ENCODE assay signal across 1 cellular context in the genomic region with DNA sequence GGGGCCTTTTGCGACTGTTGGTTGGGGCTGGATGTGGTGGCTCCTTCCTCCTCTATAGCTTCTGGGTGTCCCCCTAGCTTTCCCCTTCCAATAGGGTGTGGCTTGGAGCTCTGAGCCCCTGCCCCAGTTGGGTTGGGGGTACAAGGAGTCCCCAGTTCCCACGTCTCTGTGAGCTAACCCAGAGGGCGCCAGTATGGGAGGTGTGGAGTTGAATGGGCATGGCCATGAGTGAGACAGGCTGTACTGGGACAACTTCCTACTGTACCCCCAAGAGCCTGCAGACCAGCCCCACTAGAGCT.
TF ChIP-seq lines count a peak whose summit lies in the region.

No MANE protein-coding gene starts in this region.

TF ChIP-seq in HepG2, 621 proteins besides CTCF, POLR2A, EP300 and RAD21 (continued from another document and continues in another):
- TF ChIP-seq, protein P1, sequence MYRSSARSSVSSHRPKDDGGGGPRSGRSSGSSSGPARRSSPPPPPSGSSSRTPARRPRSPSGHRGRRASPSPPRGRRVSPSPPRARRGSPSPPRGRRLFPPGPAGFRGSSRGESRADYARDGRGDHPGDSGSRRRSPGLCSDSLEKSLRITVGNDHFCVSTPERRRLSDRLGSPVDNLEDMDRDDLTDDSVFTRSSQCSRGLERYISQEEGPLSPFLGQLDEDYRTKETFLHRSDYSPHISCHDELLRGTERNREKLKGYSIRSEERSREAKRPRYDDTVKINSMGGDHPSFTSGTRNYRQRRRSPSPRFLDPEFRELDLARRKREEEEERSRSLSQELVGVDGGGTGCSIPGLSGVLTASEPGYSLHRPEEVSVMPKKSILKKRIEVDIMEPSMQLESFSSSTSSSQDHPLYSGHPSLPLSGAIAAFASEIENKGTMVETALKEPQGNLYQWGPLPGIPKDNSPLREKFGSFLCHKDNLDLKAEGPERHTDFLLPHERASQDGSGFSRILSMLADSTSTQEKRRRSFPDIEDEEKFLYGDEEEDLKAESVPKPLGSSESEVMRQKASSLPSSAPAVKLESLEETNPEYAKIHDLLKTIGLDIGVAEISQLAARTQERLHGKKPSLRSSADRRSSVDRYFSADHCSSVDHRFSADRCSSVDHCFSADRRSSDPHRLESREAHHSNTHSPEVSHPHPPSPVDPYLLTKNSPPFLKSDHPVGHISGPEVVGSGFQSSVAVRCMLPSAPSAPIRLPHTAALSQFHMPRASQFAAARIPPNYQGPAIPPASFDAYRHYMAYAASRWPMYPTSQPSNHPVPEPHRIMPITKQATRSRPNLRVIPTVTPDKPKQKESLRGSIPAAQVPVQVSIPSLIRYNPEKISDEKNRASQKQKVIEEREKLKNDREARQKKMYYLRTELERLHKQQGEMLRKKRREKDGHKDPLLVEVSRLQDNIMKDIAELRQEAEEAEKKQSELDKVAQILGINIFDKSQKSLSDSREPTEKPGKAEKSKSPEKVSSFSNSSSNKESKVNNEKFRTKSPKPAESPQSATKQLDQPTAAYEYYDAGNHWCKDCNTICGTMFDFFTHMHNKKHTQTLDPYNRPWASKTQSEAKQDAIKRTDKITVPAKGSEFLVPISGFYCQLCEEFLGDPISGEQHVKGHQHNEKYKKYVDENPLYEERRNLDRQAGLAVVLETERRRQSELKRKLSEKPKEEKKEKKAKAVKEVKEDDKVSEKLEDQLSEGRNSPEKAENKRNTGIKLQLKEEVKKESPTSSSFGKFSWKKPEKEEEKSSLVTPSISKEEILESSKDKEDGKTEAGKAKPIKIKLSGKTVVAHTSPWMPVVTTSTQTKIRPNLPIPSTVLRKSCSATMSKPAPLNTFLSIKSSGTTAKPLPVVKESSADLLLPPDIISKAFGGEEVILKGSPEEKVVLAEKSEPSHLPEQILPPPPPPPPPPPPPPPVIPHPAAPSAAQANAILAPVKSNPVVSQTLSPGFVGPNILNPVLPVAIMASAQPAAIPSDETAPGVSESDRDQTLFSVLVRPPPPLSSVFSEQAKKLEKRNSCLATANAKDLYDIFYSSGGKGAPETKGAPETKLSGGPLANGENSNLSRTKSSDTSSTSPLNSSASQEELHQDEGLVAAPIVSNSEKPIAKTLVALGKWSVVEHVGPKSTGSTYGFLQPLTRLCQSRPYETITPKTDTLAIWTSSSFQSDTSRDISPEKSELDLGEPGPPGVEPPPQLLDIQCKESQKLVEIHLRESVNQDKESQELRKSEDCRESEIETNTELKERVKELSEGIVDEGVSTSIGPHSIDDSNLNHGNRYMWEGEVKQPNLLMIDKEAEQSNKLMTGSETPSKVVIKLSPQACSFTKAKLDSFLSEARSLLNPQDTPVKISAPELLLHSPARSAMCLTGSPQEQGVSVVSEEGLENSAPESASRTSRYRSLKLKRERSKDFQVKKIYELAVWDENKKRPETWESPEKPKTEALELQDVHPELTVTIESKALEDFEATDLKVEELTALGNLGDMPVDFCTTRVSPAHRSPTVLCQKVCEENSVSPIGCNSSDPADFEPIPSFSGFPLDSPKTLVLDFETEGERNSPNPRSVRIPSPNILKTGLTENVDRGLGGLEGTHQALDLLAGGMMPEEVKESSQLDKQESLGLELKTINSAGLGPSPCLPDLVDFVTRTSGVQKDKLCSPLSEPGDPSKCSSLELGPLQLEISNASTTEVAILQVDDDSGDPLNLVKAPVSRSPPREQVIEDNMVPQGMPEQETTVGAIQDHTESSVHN (CRISPR knock-in tag; IDR thresholded peaks at IDR 0.05): 0 out of 2 replicates have a peak, but pooled peaks have one; percentile 15
- TF ChIP-seq KLF6 (CRISPR knock-in tag; IDR thresholded peaks at IDR 0.05) (no peak), ZNF883 (CRISPR knock-in tag; IDR thresholded peaks at IDR 0.05; ENCODE audit: not compliant biosample characterization) (peak; percentile 16), ZNF749 (CRISPR knock-in tag; IDR thresholded peaks at IDR 0.05; ENCODE audit: borderline replicate concordance) (no peak), SIX4 (CRISPR knock-in tag; IDR thresholded peaks at IDR 0.05) (no peak), ZNF709 (CRISPR knock-in tag; IDR thresholded peaks at IDR 0.05) (no peak), ZNF546 (CRISPR knock-in tag; conservative IDR thresholded peaks at IDR 0.05) (no peak), KAT7 (CRISPR knock-in tag; IDR thresholded peaks at IDR 0.05; ENCODE audit: borderline replicate concordance) (no peak), SOX13 (IDR thresholded peaks at IDR 0.05) (no peak), SOX13 (CRISPR knock-in tag; conservative IDR thresholded peaks at IDR 0.05 in 1 of 2, IDR thresholded peaks at IDR 0.05 in 1 of 2) (no peak), KDM3A (CRISPR knock-in tag; IDR thresholded peaks at IDR 0.05; ENCODE audit: low read depth) (peak; percentile 12; the same call in 1 of the 2 replicates), ZNF383 (CRISPR knock-in tag; IDR thresholded peaks at IDR 0.05; ENCODE audit: borderline replicate concordance) (0 out of 2 replicates have a peak, but pooled peaks have one; percentile 10), U2AF2 (IDR thresholded peaks at IDR 0.05; ENCODE audit: low read depth, low read length) (no peak), MAZ (IDR thresholded peaks at IDR 0.05; ENCODE audit: borderline replicate concordance, low read depth, low read length) (no peak), MAZ (CRISPR knock-in tag; IDR thresholded peaks at IDR 0.05; ENCODE audit: low read depth) (0 out of 2 replicates have a peak, but pooled peaks have one; percentile 30), ZNF660 (CRISPR knock-in tag; IDR thresholded peaks at IDR 0.05; ENCODE audit: borderline replicate concordance, low read depth) (no peak), NONO (IDR thresholded peaks at IDR 0.05) (no peak), NONO (CRISPR knock-in tag; conservative IDR thresholded peaks at IDR 0.05) (no peak), ZFAT (CRISPR knock-in tag; conservative IDR thresholded peaks at IDR 0.05) (no peak), ZNF230 (CRISPR knock-in tag; IDR thresholded peaks at IDR 0.05) (0 out of 2 replicates have a peak, but pooled peaks have one; percentile 21), ZNF672 (CRISPR knock-in tag; IDR thresholded peaks at IDR 0.05) (no peak), DNMT1 (CRISPR knock-in tag; IDR thresholded peaks at IDR 0.05) (no peak), SAFB2 (CRISPR knock-in tag; IDR thresholded peaks at IDR 0.05; ENCODE audit: borderline replicate concordance, low read depth) (no peak), ZNF713 (CRISPR knock-in tag; IDR thresholded peaks at IDR 0.05) (no peak), ZNF891 (CRISPR knock-in tag; IDR thresholded peaks at IDR 0.05) (no peak; the same call in 1 of the 2 replicates), ZNF367 (CRISPR knock-in tag; IDR thresholded peaks at IDR 0.05; ENCODE audit: borderline replicate concordance) (no peak), SRSF4 (IDR thresholded peaks at IDR 0.05; ENCODE audit: low read depth, low read length, poor library complexity, severe bottlenecking) (no peak), TOPORS (CRISPR knock-in tag; IDR thresholded peaks at IDR 0.05) (no peak), ZNF510 (CRISPR knock-in tag; IDR thresholded peaks at IDR 0.05; ENCODE audit: low read depth) (0 out of 2 replicates have a peak, but pooled peaks have one; percentile 54), ZNF136 (CRISPR knock-in tag; IDR thresholded peaks at IDR 0.05; ENCODE audit: low read depth) (0 out of 2 replicates have a peak, but pooled peaks have one; percentile 12), ZNF33A (CRISPR knock-in tag; IDR thresholded peaks at IDR 0.05; ENCODE audit: borderline replicate concordance) (no peak), MLLT10 (CRISPR knock-in tag; IDR thresholded peaks at IDR 0.05) (no peak)
- TF ChIP-seq, protein P2, sequence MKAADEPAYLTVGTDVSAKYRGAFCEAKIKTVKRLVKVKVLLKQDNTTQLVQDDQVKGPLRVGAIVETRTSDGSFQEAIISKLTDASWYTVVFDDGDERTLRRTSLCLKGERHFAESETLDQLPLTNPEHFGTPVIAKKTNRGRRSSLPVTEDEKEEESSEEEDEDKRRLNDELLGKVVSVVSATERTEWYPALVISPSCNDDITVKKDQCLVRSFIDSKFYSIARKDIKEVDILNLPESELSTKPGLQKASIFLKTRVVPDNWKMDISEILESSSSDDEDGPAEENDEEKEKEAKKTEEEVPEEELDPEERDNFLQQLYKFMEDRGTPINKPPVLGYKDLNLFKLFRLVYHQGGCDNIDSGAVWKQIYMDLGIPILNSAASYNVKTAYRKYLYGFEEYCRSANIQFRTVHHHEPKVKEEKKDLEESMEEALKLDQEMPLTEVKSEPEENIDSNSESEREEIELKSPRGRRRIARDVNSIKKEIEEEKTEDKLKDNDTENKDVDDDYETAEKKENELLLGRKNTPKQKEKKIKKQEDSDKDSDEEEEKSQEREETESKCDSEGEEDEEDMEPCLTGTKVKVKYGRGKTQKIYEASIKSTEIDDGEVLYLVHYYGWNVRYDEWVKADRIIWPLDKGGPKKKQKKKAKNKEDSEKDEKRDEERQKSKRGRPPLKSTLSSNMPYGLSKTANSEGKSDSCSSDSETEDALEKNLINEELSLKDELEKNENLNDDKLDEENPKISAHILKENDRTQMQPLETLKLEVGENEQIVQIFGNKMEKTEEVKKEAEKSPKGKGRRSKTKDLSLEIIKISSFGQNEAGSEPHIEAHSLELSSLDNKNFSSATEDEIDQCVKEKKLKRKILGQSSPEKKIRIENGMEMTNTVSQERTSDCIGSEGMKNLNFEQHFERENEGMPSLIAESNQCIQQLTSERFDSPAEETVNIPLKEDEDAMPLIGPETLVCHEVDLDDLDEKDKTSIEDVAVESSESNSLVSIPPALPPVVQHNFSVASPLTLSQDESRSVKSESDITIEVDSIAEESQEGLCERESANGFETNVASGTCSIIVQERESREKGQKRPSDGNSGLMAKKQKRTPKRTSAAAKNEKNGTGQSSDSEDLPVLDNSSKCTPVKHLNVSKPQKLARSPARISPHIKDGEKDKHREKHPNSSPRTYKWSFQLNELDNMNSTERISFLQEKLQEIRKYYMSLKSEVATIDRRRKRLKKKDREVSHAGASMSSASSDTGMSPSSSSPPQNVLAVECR (CRISPR knock-in tag; IDR thresholded peaks at IDR 0.05; ENCODE audit: borderline replicate concordance): no peak
- TF ChIP-seq, protein P3, sequence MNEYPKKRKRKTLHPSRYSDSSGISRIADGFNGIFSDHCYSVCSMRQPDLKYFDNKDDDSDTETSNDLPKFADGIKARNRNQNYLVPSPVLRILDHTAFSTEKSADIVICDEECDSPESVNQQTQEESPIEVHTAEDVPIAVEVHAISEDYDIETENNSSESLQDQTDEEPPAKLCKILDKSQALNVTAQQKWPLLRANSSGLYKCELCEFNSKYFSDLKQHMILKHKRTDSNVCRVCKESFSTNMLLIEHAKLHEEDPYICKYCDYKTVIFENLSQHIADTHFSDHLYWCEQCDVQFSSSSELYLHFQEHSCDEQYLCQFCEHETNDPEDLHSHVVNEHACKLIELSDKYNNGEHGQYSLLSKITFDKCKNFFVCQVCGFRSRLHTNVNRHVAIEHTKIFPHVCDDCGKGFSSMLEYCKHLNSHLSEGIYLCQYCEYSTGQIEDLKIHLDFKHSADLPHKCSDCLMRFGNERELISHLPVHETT (CRISPR knock-in tag; conservative IDR thresholded peaks at IDR 0.05): no peak
- TF ChIP-seq, protein P4, sequence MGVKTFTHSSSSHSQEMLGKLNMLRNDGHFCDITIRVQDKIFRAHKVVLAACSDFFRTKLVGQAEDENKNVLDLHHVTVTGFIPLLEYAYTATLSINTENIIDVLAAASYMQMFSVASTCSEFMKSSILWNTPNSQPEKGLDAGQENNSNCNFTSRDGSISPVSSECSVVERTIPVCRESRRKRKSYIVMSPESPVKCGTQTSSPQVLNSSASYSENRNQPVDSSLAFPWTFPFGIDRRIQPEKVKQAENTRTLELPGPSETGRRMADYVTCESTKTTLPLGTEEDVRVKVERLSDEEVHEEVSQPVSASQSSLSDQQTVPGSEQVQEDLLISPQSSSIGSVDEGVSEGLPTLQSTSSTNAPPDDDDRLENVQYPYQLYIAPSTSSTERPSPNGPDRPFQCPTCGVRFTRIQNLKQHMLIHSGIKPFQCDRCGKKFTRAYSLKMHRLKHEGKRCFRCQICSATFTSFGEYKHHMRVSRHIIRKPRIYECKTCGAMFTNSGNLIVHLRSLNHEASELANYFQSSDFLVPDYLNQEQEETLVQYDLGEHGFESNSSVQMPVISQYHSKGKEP (CRISPR knock-in tag; IDR thresholded peaks at IDR 0.05): no peak
- TF ChIP-seq, protein P5, sequence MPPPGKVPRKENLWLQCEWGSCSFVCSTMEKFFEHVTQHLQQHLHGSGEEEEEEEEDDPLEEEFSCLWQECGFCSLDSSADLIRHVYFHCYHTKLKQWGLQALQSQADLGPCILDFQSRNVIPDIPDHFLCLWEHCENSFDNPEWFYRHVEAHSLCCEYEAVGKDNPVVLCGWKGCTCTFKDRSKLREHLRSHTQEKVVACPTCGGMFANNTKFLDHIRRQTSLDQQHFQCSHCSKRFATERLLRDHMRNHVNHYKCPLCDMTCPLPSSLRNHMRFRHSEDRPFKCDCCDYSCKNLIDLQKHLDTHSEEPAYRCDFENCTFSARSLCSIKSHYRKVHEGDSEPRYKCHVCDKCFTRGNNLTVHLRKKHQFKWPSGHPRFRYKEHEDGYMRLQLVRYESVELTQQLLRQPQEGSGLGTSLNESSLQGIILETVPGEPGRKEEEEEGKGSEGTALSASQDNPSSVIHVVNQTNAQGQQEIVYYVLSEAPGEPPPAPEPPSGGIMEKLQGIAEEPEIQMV (CRISPR knock-in tag; IDR thresholded peaks at IDR 0.05; ENCODE audit: low read depth): no peak
- TF ChIP-seq, protein P6, sequence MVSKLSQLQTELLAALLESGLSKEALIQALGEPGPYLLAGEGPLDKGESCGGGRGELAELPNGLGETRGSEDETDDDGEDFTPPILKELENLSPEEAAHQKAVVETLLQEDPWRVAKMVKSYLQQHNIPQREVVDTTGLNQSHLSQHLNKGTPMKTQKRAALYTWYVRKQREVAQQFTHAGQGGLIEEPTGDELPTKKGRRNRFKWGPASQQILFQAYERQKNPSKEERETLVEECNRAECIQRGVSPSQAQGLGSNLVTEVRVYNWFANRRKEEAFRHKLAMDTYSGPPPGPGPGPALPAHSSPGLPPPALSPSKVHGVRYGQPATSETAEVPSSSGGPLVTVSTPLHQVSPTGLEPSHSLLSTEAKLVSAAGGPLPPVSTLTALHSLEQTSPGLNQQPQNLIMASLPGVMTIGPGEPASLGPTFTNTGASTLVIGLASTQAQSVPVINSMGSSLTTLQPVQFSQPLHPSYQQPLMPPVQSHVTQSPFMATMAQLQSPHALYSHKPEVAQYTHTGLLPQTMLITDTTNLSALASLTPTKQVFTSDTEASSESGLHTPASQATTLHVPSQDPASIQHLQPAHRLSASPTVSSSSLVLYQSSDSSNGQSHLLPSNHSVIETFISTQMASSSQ (IDR thresholded peaks at IDR 0.05; ENCODE audit: low read depth): no peak
- TF ChIP-seq, protein P6 (CRISPR knock-in tag; IDR thresholded peaks at IDR 0.05; ENCODE audit: borderline replicate concordance): 0 out of 2 replicates have a peak, but pooled peaks have one; percentile 19
- TF ChIP-seq, protein P7, sequence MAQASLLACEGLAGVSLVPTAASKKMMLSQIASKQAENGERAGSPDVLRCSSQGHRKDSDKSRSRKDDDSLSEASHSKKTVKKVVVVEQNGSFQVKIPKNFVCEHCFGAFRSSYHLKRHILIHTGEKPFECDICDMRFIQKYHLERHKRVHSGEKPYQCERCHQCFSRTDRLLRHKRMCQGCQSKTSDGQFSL (CRISPR knock-in tag; IDR thresholded peaks at IDR 0.05): no peak
